ENCODE assay signal across 8 cellular contexts in genomic region chr3:44992555-44993470, GRCh38. TPM values are rescaled to one million over a fixed set of nuclear protein-coding genes. Genes with fewer than 3 reads are reported as not detected.
A peak's percentile ranks its signal among the peaks of the same experiment; 100 is the strongest.
DNase-seq lines count a peak whose midpoint lies in the region; ATAC-seq and TF ChIP-seq lines count a peak whose summit lies in the region.

No MANE protein-coding gene starts in this region.

- peak; percentile 54 for TF ChIP-seq CTCF in HL-60 (IDR thresholded peaks at IDR 0.05; ENCODE audit: insufficient read depth, low read length)
- TF ChIP-seq CTCF in ascending aorta (IDR thresholded peaks at IDR 0.05) = peak in 2 of 3 experiments; percentile 57 to 58
- TF ChIP-seq CTCF in right lobe of liver (IDR thresholded peaks at IDR 0.05) = peak; percentile 34 to 53 (median 42)

- WGBS in right lobe of liver (ENCODE audit: insufficient coverage, low coverage, low lambda C conversion rate, missing lambda C conversion rate) = 51% methylated on average over 6 of the region's 7 CpGs

- no peak overlapping the region for H3K4me3 ChIP-seq in CD4-positive, CD25-positive, alpha-beta regulatory T cell (ENCODE audit: low read depth, low read length)
- H3K4me3 ChIP-seq in HL-60 (replicated peaks; ENCODE audit: insufficient read depth, low read length) (no peak overlapping the region), ascending aorta (no peak overlapping the region), right lobe of liver (no peak overlapping the region)

- H3K9me3 ChIP-seq in CD4-positive, CD25-positive, alpha-beta regulatory T cell (ENCODE audit: control insufficient read depth in 2 of 2, low read length in 2 of 2) = no peaks in the 10 kb centered on the region
- no peaks in the 10 kb centered on the region for H3K9me3 ChIP-seq in ascending aorta
- H3K9me3 ChIP-seq in right lobe of liver = no peaks in the 10 kb centered on the region

- no peak for ATAC-seq in CD4-positive, CD25-positive, alpha-beta regulatory T cell (ENCODE audit: low read depth in 2 of 2)
- ATAC-seq in right lobe of liver = no peak
- no peak for ATAC-seq in HG03442 (IDR thresholded peaks at IDR 0.05; ENCODE audit: unreplicated experiment)
- no peak for ATAC-seq in HG02840 (IDR thresholded peaks at IDR 0.05; ENCODE audit: low FRiP score, unreplicated experiment)

- H3K27ac Mint-ChIP-seq in CD4-positive, CD25-positive, alpha-beta regulatory T cell = peak overlapping the region in 2 of 3 donors; percentile 4 to 56

- peaks cover 17% of the 10 kb centered on the region for H3K36me3 Mint-ChIP-seq in CD4-positive, CD25-positive, alpha-beta regulatory T cell

- peaks cover 15 to 54% (median 34%) of the 10 kb centered on the region in 4 donors for H3K4me1 Mint-ChIP-seq in CD4-positive, CD25-positive, alpha-beta regulatory T cell

- H3K27me3 Mint-ChIP-seq in CD4-positive, CD25-positive, alpha-beta regulatory T cell = no peaks in the 10 kb centered on the region

- no peak for TF ChIP-seq POLR2A in right lobe of liver (IDR thresholded peaks at IDR 0.05)

- H3K9me3 Mint-ChIP-seq in CD4-positive, CD25-positive, alpha-beta regulatory T cell = no peaks in the 10 kb centered on the region

- H3K27me3 ChIP-seq in CD4-positive, CD25-positive, alpha-beta regulatory T cell (ENCODE audit: control insufficient read depth, insufficient read depth, low read length) = no peaks in the 10 kb centered on the region
- no peaks in the 10 kb centered on the region for H3K27me3 ChIP-seq in HL-60 (ENCODE audit: insufficient read depth, poor library complexity, severe bottlenecking)
- H3K27me3 ChIP-seq in ascending aorta = no peaks in the 10 kb centered on the region
- no peaks in the 10 kb centered on the region for H3K27me3 ChIP-seq in right lobe of liver

- H3K4me1 ChIP-seq in CD4-positive, CD25-positive, alpha-beta regulatory T cell (ENCODE audit: control insufficient read depth, insufficient read depth, low read length, poor library complexity, severe bottlenecking) = no peaks in the 10 kb centered on the region
- H3K4me1 ChIP-seq in ascending aorta (peaks cover 0 to 6% of the 10 kb centered on the region in 2 donors), right lobe of liver (peaks cover 4 to 36% (median 14%) of the 10 kb centered on the region in 4 donors)

- intact Hi-C loops in ascending aorta (cut with DNase I) (no loop called here), right lobe of liver (cut with DNase I) (no loop called here)

- peaks cover 54% of the 10 kb centered on the region for H3K36me3 ChIP-seq in CD4-positive, CD25-positive, alpha-beta regulatory T cell (ENCODE audit: control insufficient read depth, insufficient read depth, low read length)
- H3K36me3 ChIP-seq in ascending aorta (peaks cover 14 to 38% of the 10 kb centered on the region in 2 donors), right lobe of liver (peaks cover 0 to 23% (median 4%) of the 10 kb centered on the region in 4 donors)

- peak in 1 of 3 donors; percentile 42 for DNase-seq in CD4-positive, CD25-positive, alpha-beta regulatory T cell
- DNase-seq in HL-60 (ENCODE audit: low read depth in 1 of 2, low spot score in 1 of 2) (peak in 1 of 2 experiments; percentile 20), ascending aorta (ENCODE audit: low spot score in 2 of 2) (no peak), right lobe of liver (no peak), kidney glomerular epithelial cell (lab: John Stamatoyannopoulos, UW) (no peak), NCI-H2107 (lab: John Stamatoyannopoulos, UW) (no peak)

- H3K27ac ChIP-seq in CD4-positive, CD25-positive, alpha-beta regulatory T cell (ENCODE audit: insufficient read depth, low read length, poor library complexity, severe bottlenecking) = no peak overlapping the region
- H3K27ac ChIP-seq in HL-60 (replicated peaks) (no peak overlapping the region), ascending aorta (no peak overlapping the region), right lobe of liver (no peak overlapping the region)

- H3K4me3 Mint-ChIP-seq in CD4-positive, CD25-positive, alpha-beta regulatory T cell = no peak overlapping the region

RNA-seq across cellular contexts. Expression of gene EXOSC7, which starts 16.8 kb away (rescaled TPM):
- 32.8 TPM for total RNA-seq in CD4-positive, CD25-positive, alpha-beta regulatory T cell
- 10 to 100 TPM; 42.5 to 51.7 (median 43.7) TPM for polyA plus RNA-seq in CD4-positive, CD25-positive, alpha-beta regulatory T cell
- total RNA-seq in ascending aorta = 51.2 TPM
- 10 to 100 TPM; 15.1 to 25.7 (median 15.9) TPM for total RNA-seq in right lobe of liver

RNA-seq across cellular contexts. Expression of gene ZDHHC3, which starts 16.8 kb away (rescaled TPM):
- total RNA-seq in CD4-positive, CD25-positive, alpha-beta regulatory T cell = 55.8 TPM
- polyA plus RNA-seq in CD4-positive, CD25-positive, alpha-beta regulatory T cell = 10 to 100 TPM; 36.8 to 45.3 (median 39.7) TPM
- total RNA-seq in ascending aorta (67.8 TPM), right lobe of liver (10 to 100 TPM; 27.5 to 36.7 (median 32.0) TPM)

RNA-seq across cellular contexts. Expression of gene CLEC3B, which starts 33.3 kb away (rescaled TPM):
- total RNA-seq in CD4-positive, CD25-positive, alpha-beta regulatory T cell = 0.99 TPM
- polyA plus RNA-seq in CD4-positive, CD25-positive, alpha-beta regulatory T cell = under 1 TPM in 1 of 4 donors, not detected in 3; 0.29 TPM
- total RNA-seq in ascending aorta (130 TPM), right lobe of liver (10 to 100 TPM; 14.4 to 22.1 (median 19.6) TPM)
